ENCODE assay signal across 9 cellular contexts in the genomic region with DNA sequence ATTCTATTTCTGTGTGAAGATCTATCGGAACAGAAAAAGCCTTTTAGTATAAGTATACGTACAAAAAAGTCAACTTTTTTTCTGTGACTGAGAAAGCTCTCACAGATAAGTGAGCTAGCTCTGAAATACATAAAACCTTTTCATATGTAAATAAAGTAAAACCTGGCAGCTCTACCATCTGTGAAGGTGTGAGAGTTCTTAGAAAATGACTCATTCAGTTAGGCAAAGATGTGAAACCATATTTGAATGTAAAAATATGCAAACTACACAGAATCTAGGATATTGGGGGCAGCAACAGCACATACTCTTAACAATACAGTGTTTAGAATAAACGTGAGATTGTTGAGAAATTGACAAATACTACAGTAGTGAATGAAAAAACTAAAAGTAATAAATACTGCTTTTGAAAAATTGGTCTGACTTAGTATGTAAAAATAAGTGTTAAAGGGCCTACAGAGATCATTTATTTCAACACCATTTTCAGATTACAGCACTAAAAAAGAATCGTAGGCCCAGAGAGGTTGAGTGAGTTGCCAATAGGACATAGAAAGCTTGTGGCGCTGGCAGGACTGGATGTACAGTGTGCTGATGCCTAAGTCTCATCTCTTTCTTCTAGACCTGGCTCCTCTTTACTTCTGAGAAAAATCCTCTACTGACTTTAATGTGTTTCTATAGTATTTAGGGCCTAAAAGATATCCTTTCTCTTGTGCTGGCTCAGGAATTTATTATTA.
DNase-seq lines count a peak whose midpoint lies in the region; ATAC-seq lines count a peak whose summit lies in the region.
"Had no signal": no experiment of that assay in that cellular context is flagged by ENCODE, and none has a peak within 500 bp of the region (broad histone marks: within the 10 kb centered on the region; RNA-seq: fewer than 3 reads in every experiment).

No MANE protein-coding gene starts in this region.

- peaks cover 24% of the 10 kb centered on the region for H3K4me1 ChIP-seq in HUES6 (ENCODE audit: control insufficient read depth, insufficient read depth, low read length)

- DNase-seq in inferior parietal cortex (ENCODE audit: extremely low spot score) (peak; percentile 64), GF-D8 (lab: John Stamatoyannopoulos, UW) (no peak), NCI-H187 treated with DMSO at 0.1 percent for 48 hours (lab: John Stamatoyannopoulos, UW) (no peak), NCI-H1105 treated with DMSO at 0.1 percent for 48 hours (lab: John Stamatoyannopoulos, UW) (no peak), medulla oblongata (ENCODE audit: extremely low spot score) (no peak)

- H3K9me3 ChIP-seq in HUES6 (ENCODE audit: control insufficient read depth, insufficient read depth, low read depth, low read length): no peaks in the 10 kb centered on the region
- H3K9me3 ChIP-seq: HAP-1 had no signal

- ATAC-seq in GM18867 (IDR thresholded peaks at IDR 0.05; ENCODE audit: unreplicated experiment): peak; percentile 94
- ATAC-seq in GM21825 (IDR thresholded peaks at IDR 0.05; ENCODE audit: unreplicated experiment): peak; percentile 89

- H3K27me3 ChIP-seq in HUES6 (ENCODE audit: control insufficient read depth, insufficient read depth, low read length): no peaks in the 10 kb centered on the region

- H3K9ac ChIP-seq in HUES6 (ENCODE audit: low read length): no peak overlapping the region

- no peaks in the 10 kb centered on the region for H3K36me3 ChIP-seq in HUES6 (ENCODE audit: control insufficient read depth, insufficient read depth, low read length)
- H3K36me3 ChIP-seq: HAP-1 had no signal

- H3K27ac ChIP-seq in HUES6 (ENCODE audit: low read depth, low read length): peak overlapping the region; percentile 72

- peak overlapping the region; percentile 19 for H3K4me3 ChIP-seq in HUES6 (ENCODE audit: low read depth, low read length)
- H3K4me3 ChIP-seq: HAP-1 had no signal
